Comparison of ENCODE assay signal across 8 cellular contexts in genomic region chr6:14118091-14118439, GRCh38. TPM values are rescaled to one million over a fixed set of nuclear protein-coding genes. Genes with fewer than 3 reads are reported as not detected.
DNase-seq lines count a peak whose midpoint lies in the region; ATAC-seq and TF ChIP-seq lines count a peak whose summit lies in the region.

No MANE protein-coding gene starts in this region.

- H3K36me3 ChIP-seq in ovary: no peaks in the 10 kb centered on the region

- TF ChIP-seq CTCF in GM12865 (IDR thresholded peaks at IDR 0.05; ENCODE audit: insufficient read depth, low read depth, low read length, missing control alignments) (no peak), LNCaP clone FGC (IDR thresholded peaks at IDR 0.05; ENCODE audit: control insufficient read depth, extremely low read depth, insufficient read depth) (no peak), endothelial cell (IDR thresholded peaks at IDR 0.05; ENCODE audit: unreplicated experiment) (no peak), ovary (IDR thresholded peaks at IDR 0.05) (no peak)

- no peaks in the 10 kb centered on the region for H3K9me3 ChIP-seq in ovary

- 35 to 54% (median 36%) methylated on average over 10 of the region's 10 CpGs for WGBS in ovary, 3 donors

- peak overlapping the region; percentile 49 to 57 for H3K27ac ChIP-seq in ovary

- no peaks in the 10 kb centered on the region for H3K27me3 Mint-ChIP-seq in endothelial cell (ENCODE audit: unreplicated experiment)

- no peaks in the 10 kb centered on the region for H3K4me1 Mint-ChIP-seq in endothelial cell (ENCODE audit: unreplicated experiment)

- H3K36me3 Mint-ChIP-seq in endothelial cell (ENCODE audit: low read depth, unreplicated experiment): no peaks in the 10 kb centered on the region

- TF ChIP-seq POLR2A in ovary (IDR thresholded peaks at IDR 0.05): no peak

- H3K27me3 ChIP-seq in ovary: no peaks in the 10 kb centered on the region

- H3K4me3 ChIP-seq in GM12865 (ENCODE audit: low read depth, low read length) (peak overlapping the region; percentile 81), LNCaP clone FGC (ENCODE audit: low read depth, low read length) (peak overlapping the region; percentile 65), ovary (peak overlapping the region; percentile 69)

- H3K27ac Mint-ChIP-seq in endothelial cell (ENCODE audit: unreplicated experiment): no peak overlapping the region

- ATAC-seq in HG03139 (IDR thresholded peaks at IDR 0.05; ENCODE audit: unreplicated experiment): no peak

- intact Hi-C loops in ovary (cut with DNase I): no loop called here

- H3K9me3 Mint-ChIP-seq in endothelial cell (ENCODE audit: unreplicated experiment): no peaks in the 10 kb centered on the region

- H3K4me3 Mint-ChIP-seq in endothelial cell (ENCODE audit: unreplicated experiment): peak overlapping the region; percentile 92

- TF ChIP-seq EP300 in ovary (IDR thresholded peaks at IDR 0.05): no peak

- DNase-seq in GM12865 (ENCODE audit: low read depth) (no peak), LNCaP clone FGC (ENCODE audit: low read depth) (no peak), endothelial cell (ENCODE audit: low spot score) (no peak), ovary (peak in 1 of 5 donors; percentile 19), NCI-H146 (lab: John Stamatoyannopoulos, UW) (no peak), foreskin melanocyte (no peak), pons (ENCODE audit: low spot score) (no peak)

- peaks cover 5% of the 10 kb centered on the region for H3K4me1 ChIP-seq in ovary (ENCODE audit: insufficient read depth)

RNA-seq across cellular contexts. Expression of gene CD83, which starts 0.5 kb away (rescaled TPM):
- total RNA-seq in endothelial cell (ENCODE audit: unreplicated experiment) (4.3 TPM), ovary (10 to 100 TPM in 6 of 7 donors, 1 to 10 TPM in 1; 3.4 to 29.0 (median 22.2) TPM)
- polyA plus RNA-seq in ovary: 10 to 100 TPM in 1 of 2 donors, 1 to 10 TPM in 1; 7.3 to 29.4 TPM
